12 cellular contexts compared by ENCODE assay signal in the genomic region with DNA sequence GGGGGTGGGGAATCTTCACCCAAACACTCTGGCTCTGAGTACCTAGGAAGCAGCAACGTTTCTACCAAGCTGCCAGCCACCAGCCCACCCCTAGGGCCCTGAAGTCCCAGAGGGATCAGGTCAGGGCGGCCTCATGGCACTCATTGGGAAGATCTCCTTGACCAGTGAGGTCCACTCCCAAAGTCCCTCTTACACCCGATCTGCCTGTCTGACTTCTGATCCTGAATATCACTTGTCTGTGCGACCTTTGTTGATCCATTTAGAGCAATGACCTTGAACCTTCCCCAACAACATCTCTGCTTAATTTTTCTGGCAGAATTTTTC. TPM values are rescaled to one million over a fixed set of nuclear protein-coding genes. Genes with fewer than 3 reads are reported as not detected.
DNase-seq lines count a peak whose midpoint lies in the region; ATAC-seq and TF ChIP-seq lines count a peak whose summit lies in the region.
"Had no signal": no experiment of that assay in that cellular context is flagged by ENCODE, and none has a peak within 500 bp of the region (broad histone marks: within the 10 kb centered on the region; RNA-seq: fewer than 3 reads in every experiment).

No MANE protein-coding gene starts in this region.

- no peaks in the 10 kb centered on the region for H3K9me3 ChIP-seq in CD8-positive, alpha-beta T cell (ENCODE audit: low read length)
- no peaks in the 10 kb centered on the region for H3K9me3 ChIP-seq in naive thymus-derived CD4-positive, alpha-beta T cell (ENCODE audit: control insufficient read depth in 2 of 3, low read length in 3 of 3)
- no peaks in the 10 kb centered on the region for H3K9me3 ChIP-seq in OCI-LY7 (ENCODE audit: low read length)
- H3K9me3 ChIP-seq: pancreas had no signal

- no TSS peak for BruUV-seq in OCI-LY7 (replicated peaks; lab: Mats Ljungman, UMichigan)

- H3K79me2 ChIP-seq in OCI-LY7 (ENCODE audit: insufficient read depth, low read depth, low read length): no peaks in the 10 kb centered on the region

- H2AFZ ChIP-seq in OCI-LY7 (ENCODE audit: low read length): no peak overlapping the region

- H3K4me3 Mint-ChIP-seq in CD8-positive, alpha-beta T cell: peak overlapping the region; percentile 66
- peak overlapping the region; percentile 32 for H3K4me3 Mint-ChIP-seq in activated naive CD8-positive, alpha-beta T cell
- H3K4me3 Mint-ChIP-seq in naive thymus-derived CD4-positive, alpha-beta T cell: peak overlapping the region in 8 of 10 donors; percentile 47 to 87 (median 70)

- H3K4me1 Mint-ChIP-seq in CD8-positive, alpha-beta T cell (ENCODE audit: low read depth): peaks cover 20% of the 10 kb centered on the region
- H3K4me1 Mint-ChIP-seq in activated naive CD8-positive, alpha-beta T cell (ENCODE audit: low read depth): peaks cover 23% of the 10 kb centered on the region
- H3K4me1 Mint-ChIP-seq in naive thymus-derived CD4-positive, alpha-beta T cell: peaks cover 7 to 53% (median 22%) of the 10 kb centered on the region in 7 donors

- no peaks in the 10 kb centered on the region for H3K36me3 ChIP-seq in CD8-positive, alpha-beta T cell (ENCODE audit: insufficient read depth, low read length)
- H3K36me3 ChIP-seq in naive thymus-derived CD4-positive, alpha-beta T cell (ENCODE audit: control insufficient read depth in 2 of 3, insufficient read depth in 3 of 3, low read length in 3 of 3): no peaks in the 10 kb centered on the region
- H3K36me3 ChIP-seq in OCI-LY7 (ENCODE audit: insufficient read depth, low read length): no peaks in the 10 kb centered on the region
- H3K36me3 ChIP-seq: pancreas had no signal

- H3K27me3 Mint-ChIP-seq in CD8-positive, alpha-beta T cell (ENCODE audit: low read depth): peaks cover 8% of the 10 kb centered on the region
- H3K27me3 Mint-ChIP-seq in activated naive CD8-positive, alpha-beta T cell: peaks cover 6% of the 10 kb centered on the region
- H3K27me3 Mint-ChIP-seq in naive thymus-derived CD4-positive, alpha-beta T cell: peaks cover 0 to 23% (median 0%) of the 10 kb centered on the region in 5 donors

- no peaks in the 10 kb centered on the region for H3K9me3 Mint-ChIP-seq in CD8-positive, alpha-beta T cell
- no peaks in the 10 kb centered on the region for H3K9me3 Mint-ChIP-seq in activated naive CD8-positive, alpha-beta T cell (ENCODE audit: low read depth)
- no peaks in the 10 kb centered on the region for H3K9me3 Mint-ChIP-seq in naive thymus-derived CD4-positive, alpha-beta T cell

- peak overlapping the region; percentile 68 for H3K27ac Mint-ChIP-seq in CD8-positive, alpha-beta T cell
- no peak overlapping the region for H3K27ac Mint-ChIP-seq in activated naive CD8-positive, alpha-beta T cell
- peak overlapping the region in 6 of 9 donors; percentile 58 to 97 (median 68) for H3K27ac Mint-ChIP-seq in naive thymus-derived CD4-positive, alpha-beta T cell

- POLR2A ChIA-PET in CD8-positive, alpha-beta T cell (lab: Charles Lee): no interaction called here
- POLR2A ChIA-PET in naive thymus-derived CD4-positive, alpha-beta T cell (lab: Charles Lee): interaction anchor here (0.7 to 1.2 kb wide), 2 partner anchors 43 to 164 kb away, joined by 3 to 4 read pairs; no protein-coding TSS in a partner anchor
- POLR2A ChIA-PET in OCI-LY7 (lab: Charles Lee): no interaction called here

- no peaks in the 10 kb centered on the region for H3K9me2 ChIP-seq in OCI-LY7 (ENCODE audit: insufficient read depth, low read length)

- intact Hi-C loops in CD8-positive, alpha-beta T cell (cut with DNase I, micrococcal nuclease): loop anchor here in 1 of 2 experiments (1.0 to 2.0 kb wide), 2 partner anchors 22 to 43 kb away; no protein-coding TSS in a partner anchor
- intact Hi-C loops in naive thymus-derived CD4-positive, alpha-beta T cell (cut with micrococcal nuclease): loop anchor here in 1 of 2 donors (1.0 kb wide), 1 partner anchor 22 kb away; no protein-coding TSS in a partner anchor
- intact Hi-C loops in OCI-LY7 (cut with micrococcal nuclease; ENCODE audit: unreplicated experiment): no loop called here

- CTCF ChIA-PET in CD8-positive, alpha-beta T cell (lab: Charles Lee): interaction anchor here (1.5 to 2.3 kb wide), 2 partner anchors 10 to 28 kb away, joined by 6 read pairs; no protein-coding TSS in a partner anchor
- CTCF ChIA-PET in naive thymus-derived CD4-positive, alpha-beta T cell (lab: Charles Lee): interaction anchor here (1.2 kb wide), 1 partner anchor 183 kb away, joined by 3 read pairs; no protein-coding TSS in a partner anchor
- CTCF ChIA-PET in OCI-LY7 (lab: Charles Lee; ENCODE audit: unreplicated experiment): no interaction called here

- H4K20me1 ChIP-seq in OCI-LY7 (ENCODE audit: insufficient read depth, low read length): no peaks in the 10 kb centered on the region

- no peak for DNase-seq in CD8-positive, alpha-beta T cell
- DNase-seq in naive thymus-derived CD4-positive, alpha-beta T cell: no peak
- DNase-seq in OCI-LY7 (ENCODE audit: low spot score) (no peak), inferior parietal cortex (ENCODE audit: extremely low spot score) (no peak)
- no peak for DNase-seq in stimulated activated CD4-positive, alpha-beta T cell treated with anti-CD3 and anti-CD28 coated beads, Interleukin-2, amount 100 ng/mL, for 48 hours
- DNase-seq: islet precursor cell, Karpas-422 had no signal

- no peak for ATAC-seq in CD8-positive, alpha-beta T cell
- peak; percentile 14 for ATAC-seq in GM21786 (IDR thresholded peaks at IDR 0.05; ENCODE audit: unreplicated experiment)
- no peak for ATAC-seq in naive thymus-derived CD4-positive, alpha-beta T cell
- ATAC-seq in HG02973 (IDR thresholded peaks at IDR 0.05; ENCODE audit: unreplicated experiment): no peak

- no peaks in the 10 kb centered on the region for H3K36me3 Mint-ChIP-seq in CD8-positive, alpha-beta T cell
- no peaks in the 10 kb centered on the region for H3K36me3 Mint-ChIP-seq in activated naive CD8-positive, alpha-beta T cell
- peaks cover 0 to 13% (median 0%) of the 10 kb centered on the region in 5 donors for H3K36me3 Mint-ChIP-seq in naive thymus-derived CD4-positive, alpha-beta T cell

- no peak overlapping the region for H3K4me3 ChIP-seq in CD8-positive, alpha-beta T cell (ENCODE audit: low read depth, low read length)
- no peak overlapping the region for H3K4me3 ChIP-seq in naive thymus-derived CD4-positive, alpha-beta T cell (ENCODE audit: low read length)
- H3K4me3 ChIP-seq in OCI-LY7 (ENCODE audit: low read depth, low read length, poor library complexity, severe bottlenecking): no peak overlapping the region
- H3K4me3 ChIP-seq: pancreas had no signal

- H3K27ac ChIP-seq in CD8-positive, alpha-beta T cell (ENCODE audit: low read depth, low read length): peak overlapping the region; percentile 27
- peak overlapping the region; percentile 45 for H3K27ac ChIP-seq in naive thymus-derived CD4-positive, alpha-beta T cell (ENCODE audit: low read depth, low read length)
- no peak overlapping the region for H3K27ac ChIP-seq in OCI-LY7 (ENCODE audit: low read depth, low read length, poor library complexity, severe bottlenecking)

- no peak for TF ChIP-seq CTCF in CD8-positive, alpha-beta T cell (IDR thresholded peaks at IDR 0.05)
- no peak for TF ChIP-seq CTCF in OCI-LY7 (conservative IDR thresholded peaks at IDR 0.05; ENCODE audit: low read length)

- peaks cover 17% of the 10 kb centered on the region for H3K4me1 ChIP-seq in CD8-positive, alpha-beta T cell (ENCODE audit: insufficient read depth, low read length)
- H3K4me1 ChIP-seq in naive thymus-derived CD4-positive, alpha-beta T cell (ENCODE audit: control insufficient read depth in 2 of 2, insufficient read depth in 2 of 2, low read length in 2 of 2): peaks cover 8 to 11% of the 10 kb centered on the region in 2 donors
- H3K4me1 ChIP-seq in OCI-LY7 (ENCODE audit: insufficient read depth, low read length, poor library complexity, severe bottlenecking): no peaks in the 10 kb centered on the region
- H3K4me1 ChIP-seq: pancreas had no signal

- H3K4me2 ChIP-seq in OCI-LY7 (ENCODE audit: low read length): no peak overlapping the region

- H3K27me3 ChIP-seq in CD8-positive, alpha-beta T cell (ENCODE audit: insufficient read depth, low read length): no peaks in the 10 kb centered on the region
- H3K27me3 ChIP-seq in naive thymus-derived CD4-positive, alpha-beta T cell (ENCODE audit: control insufficient read depth in 2 of 2, insufficient read depth in 2 of 2, low read length in 2 of 2): peaks cover 0 to 6% of the 10 kb centered on the region in 2 donors
- H3K27me3 ChIP-seq: pancreas had no signal

RNA-seq across cellular contexts. Expression of gene GNA15, which starts 2.1 kb away (rescaled TPM):
- 1 to 10 TPM; 6.2 to 6.7 TPM for total RNA-seq in CD8-positive, alpha-beta T cell
- 100 to 1,000 TPM in 1 of 5 experiments, 10 to 100 TPM in 1, 1 to 10 TPM in 1, under 1 TPM in 2; 0.73 to 131 (median 6.6) TPM for total RNA-seq in naive thymus-derived CD4-positive, alpha-beta T cell
- polyA plus RNA-seq in naive thymus-derived CD4-positive, alpha-beta T cell: under 1 TPM in 1 of 2 donors, not detected in 1; 0.09 TPM
- total RNA-seq in OCI-LY7 (2014; rRNA removed; shearing (Covaris generic)): not detected in 2 replicates
- not detected in 2 replicates for total RNA-seq in OCI-LY7 (2022)
- total RNA-seq: endothelial cell of umbilical vein had no signal

RNA-seq across cellular contexts. Expression of gene GNA11, which starts 39.6 kb away (rescaled TPM):
- total RNA-seq in CD8-positive, alpha-beta T cell: 1 to 10 TPM; 2.3 to 2.6 TPM
- total RNA-seq in naive thymus-derived CD4-positive, alpha-beta T cell: 10 to 100 TPM in 1 of 5 experiments, 1 to 10 TPM in 4; 1.2 to 11.2 (median 7.2) TPM
- 1 to 10 TPM in 1 of 2 donors, under 1 TPM in 1; 0.92 to 1.3 TPM for polyA plus RNA-seq in naive thymus-derived CD4-positive, alpha-beta T cell
- total RNA-seq in OCI-LY7 (2014; rRNA removed; shearing (Covaris generic)): 12.9 and 13.4 TPM in 2 replicates
- 10.1 and 14.3 TPM in 2 replicates for total RNA-seq in OCI-LY7 (2022)

RNA-seq across cellular contexts. Expression of gene S1PR4, which starts 44.8 kb away (rescaled TPM):
- 10 to 100 TPM; 76.3 to 80.3 TPM for total RNA-seq in CD8-positive, alpha-beta T cell
- total RNA-seq in naive thymus-derived CD4-positive, alpha-beta T cell: 100 to 1,000 TPM in 3 of 5 experiments, 10 to 100 TPM in 2; 61.0 to 238 (median 181) TPM
- 100 to 1,000 TPM; 332 to 589 TPM for polyA plus RNA-seq in naive thymus-derived CD4-positive, alpha-beta T cell
- total RNA-seq in OCI-LY7 (2014; rRNA removed; shearing (Covaris generic)): 25.9 and 34.1 TPM in 2 replicates
- 25.8 and 26.5 TPM in 2 replicates for total RNA-seq in OCI-LY7 (2022)

RNA-seq across cellular contexts. Expression of gene NCLN, which starts 52.0 kb away (rescaled TPM):
- 10 to 100 TPM; 47.3 to 55.7 TPM for total RNA-seq in CD8-positive, alpha-beta T cell
- total RNA-seq in naive thymus-derived CD4-positive, alpha-beta T cell: 10 to 100 TPM; 45.4 to 64.7 (median 53.7) TPM
- 10 to 100 TPM; 19.9 to 48.1 TPM for polyA plus RNA-seq in naive thymus-derived CD4-positive, alpha-beta T cell
- 33.2 and 49.2 TPM in 2 replicates for total RNA-seq in OCI-LY7 (2014; rRNA removed; shearing (Covaris generic))
- 52.7 and 61.9 TPM in 2 replicates for total RNA-seq in OCI-LY7 (2022)
